Comparison of ENCODE assay signal across 9 cellular contexts in the genomic region with DNA sequence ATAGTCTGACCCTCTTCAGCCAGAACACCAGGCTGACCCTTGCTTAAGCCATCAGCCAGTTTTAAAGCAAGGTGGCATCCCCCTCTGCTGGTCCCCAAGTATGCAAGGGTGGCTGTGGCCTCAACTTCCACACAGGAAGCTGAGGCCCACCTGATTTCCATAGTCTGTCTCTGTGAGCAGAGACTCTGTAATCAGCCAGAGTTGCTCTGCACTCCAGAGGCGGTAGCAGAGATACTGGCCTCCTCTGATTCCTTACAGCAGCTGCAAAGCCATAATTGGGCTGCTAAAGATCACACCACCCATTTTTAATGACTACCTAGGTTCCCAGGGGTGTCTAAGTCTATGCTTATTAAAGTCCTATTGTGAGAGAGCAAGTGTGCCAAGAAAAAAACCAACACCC. TPM values are rescaled to one million over a fixed set of nuclear protein-coding genes. Genes with fewer than 3 reads are reported as not detected.
DNase-seq lines count a peak whose midpoint lies in the region; ATAC-seq and TF ChIP-seq lines count a peak whose summit lies in the region.
"Had no signal": no experiment of that assay in that cellular context is flagged by ENCODE, and none has a peak within 500 bp of the region (broad histone marks: within the 10 kb centered on the region; RNA-seq: fewer than 3 reads in every experiment).

No MANE protein-coding gene starts in this region.

- peaks cover 9% of the 10 kb centered on the region for H3K4me1 ChIP-seq in Caco-2
- peaks cover 30% of the 10 kb centered on the region for H3K4me1 ChIP-seq in Karpas-422 (ENCODE audit: low read length)

- no peak for ATAC-seq in activated naive CD4-positive, alpha-beta T cell treated with anti-CD3 and anti-CD28 coated beads, Interleukin-2, amount 50 U/mL, for 72 hours
- ATAC-seq in naive thymus-derived CD8-positive, alpha-beta T cell: no peak
- ATAC-seq in GM21717 (IDR thresholded peaks at IDR 0.05; ENCODE audit: unreplicated experiment): no peak
- no peak for ATAC-seq in GM21576 (IDR thresholded peaks at IDR 0.05; ENCODE audit: unreplicated experiment)
- ATAC-seq in GM19467 (IDR thresholded peaks at IDR 0.05; ENCODE audit: unreplicated experiment): no peak

- H3K4me2 ChIP-seq in Karpas-422 (ENCODE audit: low read depth, low read length, poor library complexity, severe bottlenecking): peak overlapping the region; percentile 98

- BruUV-seq in Caco-2 (replicated peaks; lab: Mats Ljungman, UMichigan): no TSS peak

- DNase-seq in Caco-2 (no peak), Karpas-422 (no peak)
- DNase-seq in activated naive CD4-positive, alpha-beta T cell treated with anti-CD3 and anti-CD28 coated beads, Interleukin-2, amount 50 U/mL, for 72 hours (ENCODE audit: low spot score in 2 of 2): no peak
- DNase-seq in naive thymus-derived CD8-positive, alpha-beta T cell: no peak
- no peak for DNase-seq in stimulated activated CD8-positive, alpha-beta memory T cell treated with anti-CD3 and anti-CD28 coated beads, Interleukin-4, amount 100 ng/mL, for 48 hours
- DNase-seq: stimulated activated naive CD4-positive, alpha-beta T cell treated with Interleukin-2 at 50 U/mL for 16 hours had no signal

- H3K9me2 ChIP-seq in Karpas-422 (replicated peaks; ENCODE audit: insufficient read depth, low read length): no peaks in the 10 kb centered on the region

- no peaks in the 10 kb centered on the region for H3K9me3 Mint-ChIP-seq in Caco-2 (ENCODE audit: unreplicated experiment)
- H3K9me3 Mint-ChIP-seq in activated naive CD4-positive, alpha-beta T cell treated with anti-CD3 and anti-CD28 coated beads, Interleukin-2, amount 50 U/mL, for 72 hours: no peaks in the 10 kb centered on the region
- H3K9me3 Mint-ChIP-seq in naive thymus-derived CD8-positive, alpha-beta T cell: no peaks in the 10 kb centered on the region

- no peak overlapping the region for H2AFZ ChIP-seq in Karpas-422 (ENCODE audit: low read length)

- no peaks in the 10 kb centered on the region for H3K27me3 Mint-ChIP-seq in Caco-2 (ENCODE audit: insufficient read depth, unreplicated experiment)
- no peaks in the 10 kb centered on the region for H3K27me3 Mint-ChIP-seq in naive thymus-derived CD8-positive, alpha-beta T cell

- POLR2A ChIA-PET in Caco-2 (lab: Charles Lee): no interaction called here
- POLR2A ChIA-PET in naive thymus-derived CD8-positive, alpha-beta T cell (lab: Charles Lee): interaction anchor here (0.9 to 6.2 kb wide), 4 partner anchors 12 to 31 kb away, joined by 3 to 102 read pairs (median 39); a partner anchor contains a TSS

- H3K9ac ChIP-seq in Karpas-422 (ENCODE audit: low read length): peak overlapping the region; percentile 99

- H3K9me3 ChIP-seq in Caco-2: no peaks in the 10 kb centered on the region
- no peaks in the 10 kb centered on the region for H3K9me3 ChIP-seq in Karpas-422 (ENCODE audit: low read length)

- H3K36me3 ChIP-seq in Caco-2 (ENCODE audit: control insufficient read depth, insufficient read depth, low read length) (peaks cover 7% of the 10 kb centered on the region), Karpas-422 (ENCODE audit: insufficient read depth, low read length) (peaks cover 17% of the 10 kb centered on the region)

- CTCF ChIA-PET in Caco-2 (lab: Charles Lee): no interaction called here

- intact Hi-C loops in Caco-2 (cut with micrococcal nuclease; ENCODE audit: unreplicated experiment): no loop called here

- peak overlapping the region; percentile 86 for H3K27ac ChIP-seq in Karpas-422 (ENCODE audit: low read length)

- TF ChIP-seq CTCF in Caco-2 (IDR thresholded peaks at IDR 0.05; ENCODE audit: insufficient read depth in 1 of 2, low read depth in 1 of 2, low read length in 1 of 2, severe bottlenecking in 1 of 2, unreplicated experiment in 1 of 2): no peak

- peaks cover 27% of the 10 kb centered on the region for H3K4me1 Mint-ChIP-seq in Caco-2 (ENCODE audit: low read depth, unreplicated experiment)
- peaks cover 42 to 68% (median 59%) of the 10 kb centered on the region in 4 donors for H3K4me1 Mint-ChIP-seq in naive thymus-derived CD8-positive, alpha-beta T cell

- peaks cover 78% of the 10 kb centered on the region for H3K36me3 Mint-ChIP-seq in Caco-2 (ENCODE audit: insufficient read depth, unreplicated experiment)
- peaks cover 40 to 54% of the 10 kb centered on the region in 2 donors for H3K36me3 Mint-ChIP-seq in activated naive CD4-positive, alpha-beta T cell treated with anti-CD3 and anti-CD28 coated beads, Interleukin-2, amount 50 U/mL, for 72 hours
- peaks cover 6 to 41% (median 7%) of the 10 kb centered on the region in 3 donors for H3K36me3 Mint-ChIP-seq in naive thymus-derived CD8-positive, alpha-beta T cell

- H3K27me3 ChIP-seq in Caco-2 (replicated peaks; ENCODE audit: control insufficient read depth, insufficient read depth, low read length) (no peaks in the 10 kb centered on the region), Karpas-422 (ENCODE audit: low read length) (no peaks in the 10 kb centered on the region)

- H3K79me2 ChIP-seq in Karpas-422 (ENCODE audit: low read length): peaks cover 80% of the 10 kb centered on the region

- peak overlapping the region; percentile 91 for H3K4me3 Mint-ChIP-seq in Caco-2 (ENCODE audit: unreplicated experiment)
- H3K4me3 Mint-ChIP-seq in naive thymus-derived CD8-positive, alpha-beta T cell: peak overlapping the region; percentile 41 to 98 (median 94)

- H3K4me3 ChIP-seq in Caco-2 (ENCODE audit: low read depth, low read length) (no peak overlapping the region), Karpas-422 (ENCODE audit: low read length) (peak overlapping the region; percentile 97)

- no peak overlapping the region for H3K27ac Mint-ChIP-seq in Caco-2 (ENCODE audit: unreplicated experiment)
- peak overlapping the region; percentile 94 to 98 for H3K27ac Mint-ChIP-seq in activated naive CD4-positive, alpha-beta T cell treated with anti-CD3 and anti-CD28 coated beads, Interleukin-2, amount 50 U/mL, for 72 hours
- peak overlapping the region; percentile 69 to 99 (median 98) for H3K27ac Mint-ChIP-seq in naive thymus-derived CD8-positive, alpha-beta T cell

- peaks cover 30% of the 10 kb centered on the region for H4K20me1 ChIP-seq in Karpas-422 (ENCODE audit: insufficient read depth, low read depth, low read length)

RNA-seq across cellular contexts. Expression of a gene that starts 1.8 kb away (rescaled TPM):
- total RNA-seq in Caco-2 (2022): 180 and 191 TPM in 2 replicates
- 14.2 and 43.0 TPM in 2 replicates for total RNA-seq in Karpas-422 (2014; rRNA removed; shearing (Covaris generic); ENCODE audit: low replicate concordance)
- total RNA-seq in activated naive CD4-positive, alpha-beta T cell treated with anti-CD3 and anti-CD28 coated beads, Interleukin-2, amount 50 U/mL, for 72 hours: 100 to 1,000 TPM; 101 to 148 TPM
- total RNA-seq in naive thymus-derived CD8-positive, alpha-beta T cell: 10 to 100 TPM; 70.2 to 75.1 TPM
- 10 to 100 TPM; 24.0 to 35.6 (median 33.4) TPM for polyA plus RNA-seq in naive thymus-derived CD8-positive, alpha-beta T cell

RNA-seq across cellular contexts. Expression of a gene that starts 2.2 kb away (rescaled TPM):
- total RNA-seq in Caco-2 (2022): 199 and 220 TPM in 2 replicates
- 63.7 and 81.8 TPM in 2 replicates for total RNA-seq in Karpas-422 (2014; rRNA removed; shearing (Covaris generic); ENCODE audit: low replicate concordance)
- total RNA-seq in activated naive CD4-positive, alpha-beta T cell treated with anti-CD3 and anti-CD28 coated beads, Interleukin-2, amount 50 U/mL, for 72 hours: 100 to 1,000 TPM; 131 to 135 TPM
- total RNA-seq in naive thymus-derived CD8-positive, alpha-beta T cell: 10 to 100 TPM; 61.7 to 74.6 TPM
- polyA plus RNA-seq in naive thymus-derived CD8-positive, alpha-beta T cell: 100 to 1,000 TPM; 151 to 216 (median 170) TPM

RNA-seq across cellular contexts. Expression of a gene that starts 32.0 kb away (rescaled TPM):
- 128 and 135 TPM in 2 replicates for total RNA-seq in Caco-2 (2022)
- total RNA-seq in Karpas-422 (2014; rRNA removed; shearing (Covaris generic); ENCODE audit: low replicate concordance): 146 and 305 TPM in 2 replicates
- 100 to 1,000 TPM; 254 to 333 TPM for total RNA-seq in activated naive CD4-positive, alpha-beta T cell treated with anti-CD3 and anti-CD28 coated beads, Interleukin-2, amount 50 U/mL, for 72 hours
- 100 to 1,000 TPM; 165 to 170 TPM for total RNA-seq in naive thymus-derived CD8-positive, alpha-beta T cell
- polyA plus RNA-seq in naive thymus-derived CD8-positive, alpha-beta T cell: 100 to 1,000 TPM; 597 to 712 (median 662) TPM

RNA-seq across cellular contexts. Expression of a gene that starts 32.0 kb away (rescaled TPM):
- total RNA-seq in Caco-2 (2022): 59.6 TPM in 2 replicates
- total RNA-seq in Karpas-422 (2014; rRNA removed; shearing (Covaris generic); ENCODE audit: low replicate concordance): 2.5 and 7.6 TPM in 2 replicates
- total RNA-seq in activated naive CD4-positive, alpha-beta T cell treated with anti-CD3 and anti-CD28 coated beads, Interleukin-2, amount 50 U/mL, for 72 hours: 1 to 10 TPM; 4.4 to 4.5 TPM
- total RNA-seq in naive thymus-derived CD8-positive, alpha-beta T cell: 10 to 100 TPM; 11.5 to 13.8 TPM
- 1 to 10 TPM; 2.0 to 3.9 (median 3.2) TPM for polyA plus RNA-seq in naive thymus-derived CD8-positive, alpha-beta T cell

RNA-seq across cellular contexts. Expression of a gene that starts 32.2 kb away (rescaled TPM):
- 133 and 158 TPM in 2 replicates for total RNA-seq in Caco-2 (2022)
- total RNA-seq in Karpas-422 (2014; rRNA removed; shearing (Covaris generic); ENCODE audit: low replicate concordance): 48.7 and 63.6 TPM in 2 replicates
- 10 to 100 TPM; 47.5 to 62.1 TPM for total RNA-seq in activated naive CD4-positive, alpha-beta T cell treated with anti-CD3 and anti-CD28 coated beads, Interleukin-2, amount 50 U/mL, for 72 hours
- total RNA-seq in naive thymus-derived CD8-positive, alpha-beta T cell: 10 to 100 TPM; 48.6 to 55.2 TPM
- polyA plus RNA-seq in naive thymus-derived CD8-positive, alpha-beta T cell: 10 to 100 TPM; 22.9 to 31.3 (median 28.1) TPM
